Comparison of ENCODE assay signal across 18 cellular contexts in genomic region chr2:85839461-85839860, GRCh38. TPM values are rescaled to one million over a fixed set of nuclear protein-coding genes. Genes with fewer than 3 reads are reported as not detected.
DNase-seq lines count a peak whose midpoint lies in the region; ATAC-seq and TF ChIP-seq lines count a peak whose summit lies in the region.
"Had no signal": no experiment of that assay in that cellular context is flagged by ENCODE, and none has a peak within 500 bp of the region (broad histone marks: within the 10 kb centered on the region; RNA-seq: fewer than 3 reads in every experiment).

No MANE protein-coding gene starts in this region.

- no peak for DNase-seq in activated naive CD4-positive, alpha-beta T cell treated with anti-CD3 and anti-CD28 coated beads for 36 hours
- no peak for DNase-seq in CD8-positive, alpha-beta memory T cell
- DNase-seq in osteocyte (ENCODE audit: extremely low spot score, unreplicated experiment), result peak; percentile 67
- DNase-seq in activated gamma-delta T cell (lab: John Stamatoyannopoulos, UW), result no peak
- DNase-seq in NCI-H345 treated with DMSO at 0.1 percent for 48 hours (lab: John Stamatoyannopoulos, UW; ENCODE audit: unreplicated experiment), result no peak
- DNase-seq: BE2C, COR-L47, DMS153, EL, H7, MM.1S, NCI-H1105 treated with DMSO at 0.1 percent for 48 hours, NCI-H1930, NCI-H2171, NCI-H82 had no signal

- H3K27me3 ChIP-seq in CD8-positive, alpha-beta memory T cell (ENCODE audit: insufficient read depth, low read length, poor library complexity, severe bottlenecking), result no peaks in the 10 kb centered on the region
- H3K27me3 ChIP-seq: BE2C had no signal

- no peaks in the 10 kb centered on the region for H3K9me3 ChIP-seq in CD8-positive, alpha-beta memory T cell (ENCODE audit: low read length)
- H3K9me3 ChIP-seq: BE2C had no signal

- peaks cover 10% of the 10 kb centered on the region for H3K9me3 Mint-ChIP-seq in activated naive CD4-positive, alpha-beta T cell treated with anti-CD3 and anti-CD28 coated beads, Interleukin-2, amount 50 U/mL, for 24 hours
- peaks cover 5% of the 10 kb centered on the region for H3K9me3 Mint-ChIP-seq in activated naive CD4-positive, alpha-beta T cell treated with anti-CD3 and anti-CD28 coated beads for 36 hours
- H3K9me3 Mint-ChIP-seq in CD8-positive, alpha-beta memory T cell, result peaks cover 0 to 4% (median 0%) of the 10 kb centered on the region in 5 donors
- H3K9me3 Mint-ChIP-seq in activated T-helper 17 cell treated with anti-CD3 and anti-CD28 coated beads, Interleukin-2, amount 50 U/mL, for 72 hours, result no peaks in the 10 kb centered on the region
- peaks cover 24% of the 10 kb centered on the region for H3K9me3 Mint-ChIP-seq in osteocyte (ENCODE audit: unreplicated experiment)

- no peak overlapping the region for H3K27ac ChIP-seq in CD8-positive, alpha-beta memory T cell (ENCODE audit: low read depth, low read length)

- peaks cover 22% of the 10 kb centered on the region for H3K36me3 Mint-ChIP-seq in activated naive CD4-positive, alpha-beta T cell treated with anti-CD3 and anti-CD28 coated beads, Interleukin-2, amount 50 U/mL, for 24 hours
- peaks cover 18% of the 10 kb centered on the region for H3K36me3 Mint-ChIP-seq in activated naive CD4-positive, alpha-beta T cell treated with anti-CD3 and anti-CD28 coated beads for 36 hours (ENCODE audit: low read depth)
- H3K36me3 Mint-ChIP-seq in CD8-positive, alpha-beta memory T cell, result peaks cover 15 to 51% (median 21%) of the 10 kb centered on the region in 3 donors
- peaks cover 31% of the 10 kb centered on the region for H3K36me3 Mint-ChIP-seq in activated T-helper 17 cell treated with anti-CD3 and anti-CD28 coated beads, Interleukin-2, amount 50 U/mL, for 72 hours (ENCODE audit: low read depth)
- peaks cover 49% of the 10 kb centered on the region for H3K36me3 Mint-ChIP-seq in osteocyte (ENCODE audit: unreplicated experiment)

- CTCF ChIA-PET in activated naive CD4-positive, alpha-beta T cell treated with anti-CD3 and anti-CD28 coated beads for 36 hours (lab: Charles Lee), result interaction anchor here (0.5 to 1.2 kb wide), 4 partner anchors 12 to 993 kb away, joined by 3 to 4 read pairs (median 3); no protein-coding TSS in a partner anchor
- CTCF ChIA-PET in CD8-positive, alpha-beta memory T cell (lab: Charles Lee), result interaction anchor here (1.2 to 3.4 kb wide), 3 partner anchors 12 to 197 kb away, joined by 3 to 18 read pairs (median 12); partner anchors contain the start of gene ST3GAL5

- no peak for TF ChIP-seq CTCF in osteocyte (IDR thresholded peaks at IDR 0.05)

- POLR2A ChIA-PET in CD8-positive, alpha-beta memory T cell (lab: Charles Lee), result no interaction called here

- no peak for ATAC-seq in activated T-helper 17 cell treated with anti-CD3 and anti-CD28 coated beads, Interleukin-2, amount 50 U/mL, for 72 hours (replicated peaks)
- ATAC-seq: Right ventricle myocardium inferior had no signal

- intact Hi-C loops in activated naive CD4-positive, alpha-beta T cell treated with anti-CD3 and anti-CD28 coated beads for 36 hours (cut with micrococcal nuclease), result no loop called here

- no peak overlapping the region for H3K4me3 ChIP-seq in CD8-positive, alpha-beta memory T cell (ENCODE audit: low read length)

- H3K4me1 ChIP-seq in CD8-positive, alpha-beta memory T cell (ENCODE audit: insufficient read depth, low read length), result peaks cover 4% of the 10 kb centered on the region
- H3K4me1 ChIP-seq: BE2C had no signal

- H3K4me3 Mint-ChIP-seq in activated naive CD4-positive, alpha-beta T cell treated with anti-CD3 and anti-CD28 coated beads, Interleukin-2, amount 50 U/mL, for 24 hours, result no peak overlapping the region
- no peak overlapping the region for H3K4me3 Mint-ChIP-seq in activated naive CD4-positive, alpha-beta T cell treated with anti-CD3 and anti-CD28 coated beads for 36 hours
- no peak overlapping the region for H3K4me3 Mint-ChIP-seq in CD8-positive, alpha-beta memory T cell
- H3K4me3 Mint-ChIP-seq in activated T-helper 17 cell treated with anti-CD3 and anti-CD28 coated beads, Interleukin-2, amount 50 U/mL, for 72 hours, result no peak overlapping the region
- H3K4me3 Mint-ChIP-seq in osteocyte (ENCODE audit: unreplicated experiment), result no peak overlapping the region

- peaks cover 26% of the 10 kb centered on the region for H3K36me3 ChIP-seq in CD8-positive, alpha-beta memory T cell (ENCODE audit: insufficient read depth, low read length)
- H3K36me3 ChIP-seq: BE2C had no signal

- peak overlapping the region; percentile 35 for H3K27ac Mint-ChIP-seq in activated naive CD4-positive, alpha-beta T cell treated with anti-CD3 and anti-CD28 coated beads, Interleukin-2, amount 50 U/mL, for 24 hours
- H3K27ac Mint-ChIP-seq in activated naive CD4-positive, alpha-beta T cell treated with anti-CD3 and anti-CD28 coated beads for 36 hours, result no peak overlapping the region
- H3K27ac Mint-ChIP-seq in CD8-positive, alpha-beta memory T cell, result peak overlapping the region in 6 of 8 donors; percentile 43 to 88 (median 70)
- peak overlapping the region; percentile 40 for H3K27ac Mint-ChIP-seq in activated T-helper 17 cell treated with anti-CD3 and anti-CD28 coated beads, Interleukin-2, amount 50 U/mL, for 72 hours
- no peak overlapping the region for H3K27ac Mint-ChIP-seq in osteocyte (ENCODE audit: unreplicated experiment)

- peaks cover 16% of the 10 kb centered on the region for H3K4me1 Mint-ChIP-seq in activated naive CD4-positive, alpha-beta T cell treated with anti-CD3 and anti-CD28 coated beads, Interleukin-2, amount 50 U/mL, for 24 hours
- H3K4me1 Mint-ChIP-seq in activated naive CD4-positive, alpha-beta T cell treated with anti-CD3 and anti-CD28 coated beads for 36 hours (ENCODE audit: low read depth), result peaks cover 4% of the 10 kb centered on the region
- H3K4me1 Mint-ChIP-seq in CD8-positive, alpha-beta memory T cell, result peaks cover 19 to 33% (median 31%) of the 10 kb centered on the region in 3 donors
- H3K4me1 Mint-ChIP-seq in activated T-helper 17 cell treated with anti-CD3 and anti-CD28 coated beads, Interleukin-2, amount 50 U/mL, for 72 hours, result peaks cover 6% of the 10 kb centered on the region
- no peaks in the 10 kb centered on the region for H3K4me1 Mint-ChIP-seq in osteocyte (ENCODE audit: unreplicated experiment)

- H3K27me3 Mint-ChIP-seq in activated naive CD4-positive, alpha-beta T cell treated with anti-CD3 and anti-CD28 coated beads, Interleukin-2, amount 50 U/mL, for 24 hours, result no peaks in the 10 kb centered on the region
- H3K27me3 Mint-ChIP-seq in activated naive CD4-positive, alpha-beta T cell treated with anti-CD3 and anti-CD28 coated beads for 36 hours (ENCODE audit: low read depth), result no peaks in the 10 kb centered on the region
- H3K27me3 Mint-ChIP-seq in CD8-positive, alpha-beta memory T cell, result peaks cover 0 to 3% of the 10 kb centered on the region in 2 donors
- no peaks in the 10 kb centered on the region for H3K27me3 Mint-ChIP-seq in activated T-helper 17 cell treated with anti-CD3 and anti-CD28 coated beads, Interleukin-2, amount 50 U/mL, for 72 hours
- no peaks in the 10 kb centered on the region for H3K27me3 Mint-ChIP-seq in osteocyte (ENCODE audit: unreplicated experiment)

RNA-seq across cellular contexts. Expression of gene ST3GAL5, which starts 49.3 kb away (rescaled TPM):
- 10 to 100 TPM in 1 of 2 experiments, 1 to 10 TPM in 1; 9.5 to 10.4 TPM for total RNA-seq in activated naive CD4-positive, alpha-beta T cell treated with anti-CD3 and anti-CD28 coated beads for 36 hours
- total RNA-seq in CD8-positive, alpha-beta memory T cell, result 10 to 100 TPM; 11.1 to 11.2 TPM
- polyA plus RNA-seq in CD8-positive, alpha-beta memory T cell, result 21.8 TPM
- total RNA-seq in activated T-helper 17 cell treated with anti-CD3 and anti-CD28 coated beads, Interleukin-2, amount 50 U/mL, for 72 hours, result 10 to 100 TPM in 1 of 2 donors, 1 to 10 TPM in 1; 7.6 to 13.7 TPM
- 42.2 and 43.6 TPM in 2 replicates for total RNA-seq in osteocyte

Comparison
In these comparisons a context has a peak if more than half of its experiments do, and no peak if none do; other contexts are left out.
1. H3K27ac Mint-ChIP-seq: peak in activated naive CD4-positive, alpha-beta T cell treated with anti-CD3 and anti-CD28 coated beads, Interleukin-2, amount 50 U/mL, for 24 hours (single experiment), CD8-positive, alpha-beta memory T cell (6 of 8) and activated T-helper 17 cell treated with anti-CD3 and anti-CD28 coated beads, Interleukin-2, amount 50 U/mL, for 72 hours (single experiment); none in activated naive CD4-positive, alpha-beta T cell treated with anti-CD3 and anti-CD28 coated beads for 36 hours (single experiment) and osteocyte (single experiment).